Comparison of ENCODE assay signal across 9 cellular contexts in genomic region chr4:145732001-145732400, GRCh38. TPM values are rescaled to one million over a fixed set of nuclear protein-coding genes. Genes with fewer than 3 reads are reported as not detected.
DNase-seq lines count a peak whose midpoint lies in the region; ATAC-seq, FAIRE-seq and TF ChIP-seq lines count a peak whose summit lies in the region.
"Had no signal": no experiment of that assay in that cellular context is flagged by ENCODE, and none has a peak within 500 bp of the region (broad histone marks: within the 10 kb centered on the region; RNA-seq: fewer than 3 reads in every experiment).

No MANE protein-coding gene starts in this region.

- H3K36me3 ChIP-seq in HUES48 (ENCODE audit: control insufficient read depth, insufficient read depth, low read length) = no peaks in the 10 kb centered on the region
- H3K36me3 ChIP-seq in mammary epithelial cell (ENCODE audit: insufficient read depth, low read length) = no peaks in the 10 kb centered on the region
- H3K36me3 ChIP-seq in mucosa of rectum (ENCODE audit: control insufficient read depth in 2 of 2, insufficient read depth in 2 of 2, low read length in 2 of 2) = no peaks in the 10 kb centered on the region

- in situ Hi-C loops in mammary epithelial cell (cut with MboI; ENCODE audit: low sequenced_read_pairs in 2 of 2) = no loop called here

- no peaks in the 10 kb centered on the region for H3K27me3 ChIP-seq in HUES48 (ENCODE audit: control insufficient read depth, insufficient read depth, low read length)
- H3K27me3 ChIP-seq in mammary epithelial cell (ENCODE audit: insufficient read depth, low read length) = no peaks in the 10 kb centered on the region
- no peaks in the 10 kb centered on the region for H3K27me3 ChIP-seq in mucosa of rectum (ENCODE audit: control insufficient read depth in 2 of 2, insufficient read depth in 2 of 2, low read length in 2 of 2)

- intact Hi-C loops in mammary epithelial cell (cut with micrococcal nuclease) = loop anchor here (2.0 to 5.0 kb wide), 2 partner anchors 21 to 150 kb away; no protein-coding TSS in a partner anchor

- no peak for TF ChIP-seq RAD21 in A549 (conservative IDR thresholded peaks at IDR 0.05 in 1 of 2, IDR thresholded peaks at IDR 0.05 in 1 of 2)

- no peak for TF ChIP-seq POLR2A in A549 (IDR thresholded peaks at IDR 0.05; ENCODE audit: low read length)
- TF ChIP-seq POLR2A in GM12892 (IDR thresholded peaks at IDR 0.05; ENCODE audit: low read depth, low read length) = no peak

- WGBS in A549 (ENCODE audit: missing lambda C conversion rate) = 73% methylated on average over 3 of the region's 3 CpGs
- WGBS in mammary epithelial cell (ENCODE audit: low coverage, missing lambda C conversion rate) = 100% methylated on average over 3 of the region's 3 CpGs

- H3K27ac ChIP-seq in A549 (peak overlapping the region; percentile 77 to 97; a peak in 5 of 6 replicates), HUES48 (ENCODE audit: low read depth, low read length) (peak overlapping the region; percentile 96), mammary epithelial cell (ENCODE audit: insufficient read depth, low read depth, low read length) (peak overlapping the region; percentile 3), mucosa of rectum (ENCODE audit: low read depth in 2 of 2, low read length in 2 of 2) (no peak overlapping the region)

- no peaks in the 10 kb centered on the region for H4K20me1 ChIP-seq in mammary epithelial cell (ENCODE audit: insufficient read depth, low read length)

- POLR2A ChIA-PET in A549 (lab: Yijun Ruan, JAX) = no interaction called here

- CTCF ChIA-PET in A549 (lab: Yijun Ruan, JAX) (no interaction called here), mammary epithelial cell (lab: Charles Lee; ENCODE audit: low non-redundant PET) (no interaction called here)

- no peaks in the 10 kb centered on the region for H3K79me2 ChIP-seq in mammary epithelial cell (ENCODE audit: insufficient read depth, low read length)

- H2AFZ ChIP-seq in mammary epithelial cell (ENCODE audit: low read depth, low read length) = peak overlapping the region; percentile 62

- H3K4me1 ChIP-seq in A549 (peaks cover 62% of the 10 kb centered on the region), HUES48 (ENCODE audit: control insufficient read depth, insufficient read depth, low read length) (peaks cover 28% of the 10 kb centered on the region), mammary epithelial cell (ENCODE audit: insufficient read depth, low read length) (peaks cover 35% of the 10 kb centered on the region), mucosa of rectum (ENCODE audit: control insufficient read depth in 2 of 2, insufficient read depth in 2 of 2, low read length in 2 of 2) (peaks cover 19 to 23% of the 10 kb centered on the region in 2 donors)

- H3K4me3 ChIP-seq in A549 (peak overlapping the region; percentile 56; the same call in 1 of the 3 replicates), HUES48 (ENCODE audit: low read depth, low read length) (peak overlapping the region; percentile 32; the same call in 1 of the 2 replicates), mammary epithelial cell (replicated peaks in 1 of 3; ENCODE audit: insufficient read depth in 1 of 3, low read depth in 2 of 3, low read length in 3 of 3) (no peak overlapping the region), mucosa of rectum (ENCODE audit: low read length in 2 of 2) (peak overlapping the region; percentile 73 to 78)

- peak overlapping the region; percentile 75 for H3K4me2 ChIP-seq in A549
- H3K4me2 ChIP-seq in mammary epithelial cell (ENCODE audit: insufficient read depth, low read depth, low read length) = peak overlapping the region; percentile 28

- BruUV-seq in mammary epithelial cell (replicated peaks; lab: Mats Ljungman, UMichigan) = no TSS peak

- dilution Hi-C loops in mammary epithelial cell (cut with HindIII; ENCODE audit: low sequenced_read_pairs) = no loop called here

- H3K9ac ChIP-seq in HUES48 (ENCODE audit: low read depth, low read length) (peak overlapping the region; percentile 51), mammary epithelial cell (ENCODE audit: insufficient read depth, low read length) (no peak overlapping the region), mucosa of rectum (ENCODE audit: low read depth in 1 of 2, low read length in 2 of 2) (peak overlapping the region in 1 of 2 donors; percentile 11)

- FAIRE-seq in A549 (lab: Jason Lieb, UNC) (no peak), GM12892 (lab: Jason Lieb, UNC) (no peak)

- TF ChIP-seq EP300 in A549 (IDR thresholded peaks at IDR 0.05) = no peak

- TF ChIP-seq CTCF in A549 (IDR thresholded peaks at IDR 0.05) = no peak
- TF ChIP-seq CTCF in mammary epithelial cell (conservative IDR thresholded peaks at IDR 0.05 in 1 of 2, IDR thresholded peaks at IDR 0.05 in 1 of 2; ENCODE audit: extremely low read depth in 1 of 2, insufficient read depth in 1 of 2, low read depth in 1 of 2, low read length in 2 of 2) = no peak

- DNase-seq in A549 (ENCODE audit: low read depth in 1 of 2, low spot score in 1 of 2) = no peak
- DNase-seq in mammary epithelial cell = no peak
- DNase-seq in NCI-H774 (lab: John Stamatoyannopoulos, UW) = no peak
- DNase-seq in GM12892 (ENCODE audit: insufficient read length) = no peak
- no peak for DNase-seq in amniotic stem cell (lab: John Stamatoyannopoulos, UW)
- DNase-seq: GOT3 had no signal

- H3K9me3 ChIP-seq in A549 (no peaks in the 10 kb centered on the region), HUES48 (ENCODE audit: control insufficient read depth, insufficient read depth, low read length) (no peaks in the 10 kb centered on the region), mammary epithelial cell (replicated peaks; ENCODE audit: insufficient read depth, low read length) (no peaks in the 10 kb centered on the region), mucosa of rectum (ENCODE audit: control insufficient read depth in 2 of 2, low read length in 2 of 2) (no peaks in the 10 kb centered on the region)

- ATAC-seq in A549 (no peak), HG02588 (IDR thresholded peaks at IDR 0.05; ENCODE audit: unreplicated experiment) (no peak)

TF ChIP-seq in A549, 52 proteins besides CTCF, POLR2A, EP300 and RAD21:
- TF ChIP-seq ATOH8 (CRISPR knock-in tag; IDR thresholded peaks at IDR 0.05; ENCODE audit: low read depth) = no peak
- TF ChIP-seq POLR2AphosphoS2 (conservative IDR thresholded peaks at IDR 0.05; ENCODE audit: low read length) = no peak
- TF ChIP-seq EHMT2 (IDR thresholded peaks at IDR 0.05; ENCODE audit: low read depth) = no peak
- no peak for TF ChIP-seq HES2 (IDR thresholded peaks at IDR 0.05)
- no peak for TF ChIP-seq PHF8 (IDR thresholded peaks at IDR 0.05; ENCODE audit: borderline replicate concordance, low read depth)
- TF ChIP-seq ZC3H11A (IDR thresholded peaks at IDR 0.05) = no peak

RNA-seq across cellular contexts. Expression of gene C4orf51, which starts 52.1 kb away (rescaled TPM):
- polyA plus RNA-seq in A549 (2011; rRNA removed) (not detected in 2 replicates), A549 (2017; fragmentation: RNase III; extraction: RNeasy Plus Mini Kit Qiagen cat#74134 plus additional on column Dnase treatment) (not detected in 3 replicates), mammary epithelial cell (not detected)
- polyA plus RNA-seq in A549 (2012; cell fraction: cytosol; rRNA removed) = not detected in 2 replicates
- polyA plus RNA-seq in A549 (2012; cell fraction: nucleus; rRNA removed) = not detected in 2 replicates
- polyA minus RNA-seq in A549 (2011; rRNA and poly(A)+ RNA removed) = not detected in 2 replicates
- not detected for total RNA-seq in mammary epithelial cell
- polyA minus RNA-seq in mammary epithelial cell = not detected
- not detected for polyA plus RNA-seq in GM12892 (2012; ENCODE audit: missing spikeins)

Comparison
In these comparisons a context has a peak if more than half of its experiments do, and no peak if none do; other contexts are left out.
1. H3K27ac ChIP-seq: peak in A549 (2 of 2), HUES48 (single experiment) and mammary epithelial cell (single experiment); none in mucosa of rectum (0 of 2).
2. H3K4me3 ChIP-seq: peak in A549 (single experiment), HUES48 (single experiment) and mucosa of rectum (2 of 2); none in mammary epithelial cell (0 of 3).